Comparison of ENCODE assay signal across 7 cellular contexts in the genomic region with DNA sequence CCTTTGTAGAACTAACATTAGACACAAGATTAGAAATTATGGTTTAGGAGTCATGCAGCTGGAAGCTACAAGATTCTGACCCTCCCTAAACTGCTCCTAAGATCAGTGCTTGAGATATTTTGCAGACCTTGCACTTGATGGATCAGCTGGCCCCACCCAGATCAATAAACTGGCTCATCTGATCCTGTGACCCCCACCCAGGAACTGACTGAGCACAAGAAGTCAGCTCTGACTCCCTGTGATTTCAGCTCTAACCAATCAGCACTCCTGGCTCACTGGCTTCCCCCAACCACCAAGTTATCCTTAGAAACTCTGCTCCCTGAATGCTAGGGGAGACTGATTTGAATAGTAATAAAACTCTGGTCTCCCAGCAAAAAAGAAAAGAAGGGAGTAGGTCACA. TPM values are rescaled to one million over a fixed set of nuclear protein-coding genes. Genes with fewer than 3 reads are reported as not detected.
DNase-seq lines count a peak whose midpoint lies in the region; ATAC-seq and TF ChIP-seq lines count a peak whose summit lies in the region.
"Not testable (repeated sequence)": the region's sequence is repeated elsewhere in the genome, so short reads cannot be mapped to it uniquely, and the experiment has no call there.

No MANE protein-coding gene starts in this region.

- not testable (repeated sequence) for H3K9me2 ChIP-seq in GM23338 (ENCODE audit: insufficient read depth)

- not testable (repeated sequence) for H3F3A ChIP-seq in GM23338 (replicated peaks; ENCODE audit: low read depth)

- not testable (repeated sequence) for H3K9me3 Mint-ChIP-seq in GM23338; activated T-helper 1 cell treated with anti-CD3 and anti-CD28 coated beads, Interleukin-12 subunit alpha, Interleukin-12 subunit beta, Interleukin-2, Interleukin-4 antibody, amounts not matched to agents 30 ng/mL and 10 ng/mL and 1 ng/mL, durations not matched to agents 14 hours and 24 hours and 36 hours; endodermal cell; nephron progenitor cell

- not testable (repeated sequence) for H3K4me2 ChIP-seq in GM23338

- H3K36me3 Mint-ChIP-seq in GM23338 (ENCODE audit: low read depth) (peaks cover 17% of the 10 kb centered on the region; the same call in 2 of the 3 replicates), endodermal cell (ENCODE audit: low read depth) (peaks cover 66% of the 10 kb centered on the region), nephron progenitor cell (ENCODE audit: low read depth) (peaks cover 59% of the 10 kb centered on the region)
- peaks cover 36% of the 10 kb centered on the region for H3K36me3 Mint-ChIP-seq in activated T-helper 1 cell treated with anti-CD3 and anti-CD28 coated beads, Interleukin-12 subunit alpha, Interleukin-12 subunit beta, Interleukin-2, Interleukin-4 antibody, amounts not matched to agents 30 ng/mL and 10 ng/mL and 1 ng/mL, durations not matched to agents 14 hours and 24 hours and 36 hours (ENCODE audit: low read depth)

- H3K4me3 ChIP-seq in GM23338; endodermal cell (ENCODE audit: low read length); esophagus squamous epithelium; suprapubic skin: not testable (repeated sequence)

- DNase-seq in GM23338 (ENCODE audit: low spot score); RWPE1 (ENCODE audit: low spot score); activated T-helper 1 cell treated with anti-CD3 and anti-CD28 coated beads, Interleukin-12 subunit alpha, Interleukin-12 subunit beta, Interleukin-2, Interleukin-4 antibody, amounts not matched to agents 30 ng/mL and 10 ng/mL and 1 ng/mL, durations not matched to agents 14 hours and 24 hours and 36 hours (ENCODE audit: low spot score); endodermal cell; esophagus squamous epithelium (lab: John Stamatoyannopoulos, UW); nephron progenitor cell; suprapubic skin (ENCODE audit: low spot score in 2 of 2): not testable (repeated sequence)

- H3K27ac ChIP-seq in GM23338 (ENCODE audit: low read depth) (0 out of 2 replicates have a peak overlapping the region, but pooled peaks have one; percentile 15), RWPE1 (peak overlapping the region; percentile 62), esophagus squamous epithelium (peak overlapping the region in 3 of 4 donors; percentile 57 to 91 (median 85)), suprapubic skin (peak overlapping the region; percentile 23)
- not testable (repeated sequence) for H3K27ac ChIP-seq in endodermal cell (ENCODE audit: low read depth, low read length)

- not testable (repeated sequence) for H3K4me1 ChIP-seq in GM23338 (ENCODE audit: insufficient read depth); endodermal cell (ENCODE audit: control insufficient read depth, insufficient read depth, low read length)
- H3K4me1 ChIP-seq in esophagus squamous epithelium: peaks cover 0 to 60% (median 22%) of the 10 kb centered on the region in 3 donors
- peaks cover 50% of the 10 kb centered on the region for H3K4me1 ChIP-seq in suprapubic skin

- not testable (repeated sequence) for H3K27ac Mint-ChIP-seq in GM23338
- peak overlapping the region; percentile 4 for H3K27ac Mint-ChIP-seq in activated T-helper 1 cell treated with anti-CD3 and anti-CD28 coated beads, Interleukin-12 subunit alpha, Interleukin-12 subunit beta, Interleukin-2, Interleukin-4 antibody, amounts not matched to agents 30 ng/mL and 10 ng/mL and 1 ng/mL, durations not matched to agents 14 hours and 24 hours and 36 hours
- H3K27ac Mint-ChIP-seq in endodermal cell (peak overlapping the region; percentile 52), nephron progenitor cell (peak overlapping the region; percentile 2)

- H3K9ac ChIP-seq in endodermal cell (ENCODE audit: extremely low read depth, low read length, poor library complexity, severe bottlenecking): not testable (repeated sequence)

- intact Hi-C loops in activated T-helper 1 cell treated with anti-CD3 and anti-CD28 coated beads, Interleukin-12 subunit alpha, Interleukin-12 subunit beta, Interleukin-2, Interleukin-4 antibody, amounts not matched to agents 30 ng/mL and 10 ng/mL and 1 ng/mL, durations not matched to agents 14 hours and 24 hours and 36 hours (cut with micrococcal nuclease): loop anchor here (10.0 kb wide), 1 partner anchor 347 kb away; the partner anchor contains the start of gene LOXL1
- intact Hi-C loops in esophagus squamous epithelium (cut with DNase I): not testable (repeated sequence)

- not testable (repeated sequence) for H3K9me3 ChIP-seq in endodermal cell (ENCODE audit: control insufficient read depth, low read length); esophagus squamous epithelium; suprapubic skin

- not testable (repeated sequence) for H2AFZ ChIP-seq in GM23338

- not testable (repeated sequence) for TF ChIP-seq EP300 in suprapubic skin (IDR thresholded peaks at IDR 0.05)

- not testable (repeated sequence) for TF ChIP-seq POLR2A in esophagus squamous epithelium (IDR thresholded peaks at IDR 0.05); suprapubic skin (IDR thresholded peaks at IDR 0.05)

- H3K4me1 Mint-ChIP-seq in GM23338, endodermal cell: not testable (repeated sequence)
- H3K4me1 Mint-ChIP-seq in activated T-helper 1 cell treated with anti-CD3 and anti-CD28 coated beads, Interleukin-12 subunit alpha, Interleukin-12 subunit beta, Interleukin-2, Interleukin-4 antibody, amounts not matched to agents 30 ng/mL and 10 ng/mL and 1 ng/mL, durations not matched to agents 14 hours and 24 hours and 36 hours (ENCODE audit: low read depth): peaks cover 43% of the 10 kb centered on the region
- peaks cover 31% of the 10 kb centered on the region for H3K4me1 Mint-ChIP-seq in nephron progenitor cell

- CTCF ChIA-PET in RWPE1 (lab: Yijun Ruan, JAX): not testable (repeated sequence)

- not testable (repeated sequence) for H3K27me3 ChIP-seq in GM23338 (ENCODE audit: insufficient read depth); endodermal cell (ENCODE audit: control insufficient read depth, insufficient read depth, low read length, poor library complexity, severe bottlenecking); esophagus squamous epithelium; suprapubic skin

- peaks cover 12% of the 10 kb centered on the region for H3K36me3 ChIP-seq in GM23338 (ENCODE audit: insufficient read depth)
- H3K36me3 ChIP-seq in endodermal cell (ENCODE audit: control insufficient read depth, insufficient read depth, low read length): peaks cover 58% of the 10 kb centered on the region
- peaks cover 7 to 52% (median 9%) of the 10 kb centered on the region in 3 donors for H3K36me3 ChIP-seq in esophagus squamous epithelium
- H3K36me3 ChIP-seq in suprapubic skin: peaks cover 39% of the 10 kb centered on the region

- not testable (repeated sequence) for H3K4me3 Mint-ChIP-seq in GM23338; activated T-helper 1 cell treated with anti-CD3 and anti-CD28 coated beads, Interleukin-12 subunit alpha, Interleukin-12 subunit beta, Interleukin-2, Interleukin-4 antibody, amounts not matched to agents 30 ng/mL and 10 ng/mL and 1 ng/mL, durations not matched to agents 14 hours and 24 hours and 36 hours; endodermal cell; nephron progenitor cell

- H4K20me1 ChIP-seq in GM23338 (replicated peaks; ENCODE audit: insufficient read depth): not testable (repeated sequence)

- POLR2A ChIA-PET in RWPE1 (lab: Yijun Ruan, JAX; ENCODE audit: low non-redundant PET): not testable (repeated sequence)

- not testable (repeated sequence) for H3K79me2 ChIP-seq in GM23338 (replicated peaks; ENCODE audit: insufficient read depth)

- ATAC-seq in GM23338: not testable (repeated sequence)

- not testable (repeated sequence) for H3K27me3 Mint-ChIP-seq in GM23338 (ENCODE audit: insufficient read depth, low read depth, poor library complexity); activated T-helper 1 cell treated with anti-CD3 and anti-CD28 coated beads, Interleukin-12 subunit alpha, Interleukin-12 subunit beta, Interleukin-2, Interleukin-4 antibody, amounts not matched to agents 30 ng/mL and 10 ng/mL and 1 ng/mL, durations not matched to agents 14 hours and 24 hours and 36 hours (ENCODE audit: insufficient read depth); endodermal cell (ENCODE audit: insufficient read depth); nephron progenitor cell (ENCODE audit: low read depth, poor library complexity)

- not testable (repeated sequence) for TF ChIP-seq CTCF in GM23338 (conservative IDR thresholded peaks at IDR 0.05; ENCODE audit: low read depth in 2 of 2); RWPE1 (conservative IDR thresholded peaks at IDR 0.05; ENCODE audit: low read depth); endodermal cell (conservative IDR thresholded peaks at IDR 0.05); esophagus squamous epithelium (IDR thresholded peaks at IDR 0.05); nephron progenitor cell (IDR thresholded peaks at IDR 0.05); suprapubic skin (IDR thresholded peaks at IDR 0.05)

RNA-seq across cellular contexts. Expression of gene NPTN, which starts 55.6 kb away (rescaled TPM):
- total RNA-seq in GM23338 (2014; rRNA removed; shearing (Covaris generic)): 113 and 121 TPM in 2 replicates
- polyA plus RNA-seq in GM23338 (2016; fragmentation: Nextera tagmentation; extraction: Ambion mirVana): 53.0 and 56.3 TPM in 2 replicates
- total RNA-seq in activated T-helper 1 cell treated with anti-CD3 and anti-CD28 coated beads, Interleukin-12 subunit alpha, Interleukin-12 subunit beta, Interleukin-2, Interleukin-4 antibody, amounts not matched to agents 30 ng/mL and 10 ng/mL and 1 ng/mL, durations not matched to agents 14 hours and 24 hours and 36 hours: 91.1 and 91.2 TPM in 2 replicates
- total RNA-seq in endodermal cell (100 to 1,000 TPM in 1 of 2 donors, 10 to 100 TPM in 1; 85.4 to 110 TPM), esophagus squamous epithelium (100 to 1,000 TPM in 1 of 4 donors, 10 to 100 TPM in 3; 81.6 to 125 (median 92.4) TPM), suprapubic skin (100 to 1,000 TPM; 132 to 171 (median 147) TPM)
- 92.0 TPM for polyA plus RNA-seq in endodermal cell (2013, experiment 1 of 2)
- polyA plus RNA-seq in endodermal cell (2013, experiment 2 of 2): 83.4 TPM
